Comparison of ENCODE assay signal across 1 cellular context in genomic region chr6:1313755-1314503, GRCh38.
TF ChIP-seq lines count a peak whose summit lies in the region.

No MANE protein-coding gene starts in this region.

TF ChIP-seq in A549, 52 proteins besides CTCF, POLR2A, EP300 and RAD21 (continued from another document):
- TF ChIP-seq PBX3 (IDR thresholded peaks at IDR 0.05) (no peak), JUN (IDR thresholded peaks at IDR 0.05) (peak in 1 of 2 experiments; percentile 27; a peak in 1 of 5 replicates), CHD2 (IDR thresholded peaks at IDR 0.05; ENCODE audit: low read length, partially characterized antibody) (no peak), RFX5 (IDR thresholded peaks at IDR 0.05) (no peak), NPAS2 (CRISPR knock-in tag; IDR thresholded peaks at IDR 0.05; ENCODE audit: borderline replicate concordance) (no peak), SMC3 (IDR thresholded peaks at IDR 0.05) (peak; percentile 61), HEYL (CRISPR knock-in tag; IDR thresholded peaks at IDR 0.05) (no peak), ELK1 (IDR thresholded peaks at IDR 0.05; ENCODE audit: low read depth, low read length) (no peak), GATA3 (IDR thresholded peaks at IDR 0.05; ENCODE audit: borderline replicate concordance) (no peak), BHLHE40 (IDR thresholded peaks at IDR 0.05; ENCODE audit: low read depth, low read length) (no peak), RNF2 (IDR thresholded peaks at IDR 0.05; ENCODE audit: borderline replicate concordance, low read depth) (no peak), FOSB (CRISPR knock-in tag; IDR thresholded peaks at IDR 0.05) (no peak)
